ENCODE assay signal across 11 cellular contexts in genomic region chr2:28627722-28628480, GRCh38.
DNase-seq lines count a peak whose midpoint lies in the region; ATAC-seq and TF ChIP-seq lines count a peak whose summit lies in the region.
"Had no signal": no experiment of that assay in that cellular context is flagged by ENCODE, and none has a peak within 500 bp of the region (broad histone marks: within the 10 kb centered on the region; RNA-seq: fewer than 3 reads in every experiment).

No MANE protein-coding gene starts in this region.

- DNase-seq in GM23248 = peak; percentile 27
- peak; percentile 38 for DNase-seq in activated CD8-positive, alpha-beta T cell treated with anti-CD3 and anti-CD28 coated beads for 36 hours
- no peak for DNase-seq in Right ventricle myocardium inferior (ENCODE audit: missing footprints)
- DNase-seq in gastrocnemius medialis = peak; percentile 70 to 88
- no peak for DNase-seq in ecto neural progenitor cell (ENCODE audit: low spot score)
- DNase-seq in SHP77 (lab: John Stamatoyannopoulos, UW) = no peak
- no peak for DNase-seq in activated CD4-positive, alpha-beta T cell treated with anti-CD3 and anti-CD28 coated beads for 4 hours
- DNase-seq: DMS79, PC-9, WERI-Rb-1 had no signal

- H3K27me3 ChIP-seq in GM23248 (replicated peaks; ENCODE audit: insufficient read depth) (no peaks in the 10 kb centered on the region), gastrocnemius medialis (no peaks in the 10 kb centered on the region)

- H3K36me3 ChIP-seq in GM23248 (ENCODE audit: low read depth) = no peaks in the 10 kb centered on the region
- no peaks in the 10 kb centered on the region for H3K36me3 ChIP-seq in gastrocnemius medialis
- H3K36me3 ChIP-seq: WERI-Rb-1 had no signal

- no peaks in the 10 kb centered on the region for H4K20me1 ChIP-seq in GM23248 (ENCODE audit: insufficient read depth)

- in situ Hi-C loops in GM23248 (cut with MboI) = no loop called here
- in situ Hi-C loops in gastrocnemius medialis (cut with MboI; ENCODE audit: low sequenced_read_pairs in 4 of 4) = no loop called here

- peaks cover 13% of the 10 kb centered on the region for H3K4me1 ChIP-seq in GM23248 (ENCODE audit: insufficient read depth)
- H3K4me1 ChIP-seq in gastrocnemius medialis = peaks cover 49 to 70% of the 10 kb centered on the region in 2 donors

- POLR2A ChIA-PET in activated CD8-positive, alpha-beta T cell treated with anti-CD3 and anti-CD28 coated beads for 36 hours (lab: Charles Lee) = interaction anchor here (1.4 kb wide), 1 partner anchor 7 kb away, joined by 4 read pairs; no protein-coding TSS in a partner anchor

- CTCF ChIA-PET in activated CD8-positive, alpha-beta T cell treated with anti-CD3 and anti-CD28 coated beads for 36 hours (lab: Charles Lee) = interaction anchor here (1.4 kb wide), 1 partner anchor 34 kb away, joined by 5 read pairs; no protein-coding TSS in a partner anchor

- no peak overlapping the region for H3K4me2 ChIP-seq in GM23248 (ENCODE audit: unreplicated experiment)
- H3K4me2 ChIP-seq: PC-9 had no signal

- H3K79me2 ChIP-seq in GM23248 (ENCODE audit: insufficient read depth) = no peaks in the 10 kb centered on the region

- H3K4me3 ChIP-seq in GM23248 (no peak overlapping the region), gastrocnemius medialis (no peak overlapping the region)
- H3K4me3 ChIP-seq: PC-9 had no signal

- no peaks in the 10 kb centered on the region for H3K27me3 Mint-ChIP-seq in activated CD8-positive, alpha-beta T cell treated with anti-CD3 and anti-CD28 coated beads for 36 hours

- H3F3A ChIP-seq in GM23248 (ENCODE audit: insufficient read depth) = no peaks in the 10 kb centered on the region

- no peak for TF ChIP-seq CTCF in activated CD8-positive, alpha-beta T cell treated with anti-CD3 and anti-CD28 coated beads for 36 hours (IDR thresholded peaks at IDR 0.05)
- TF ChIP-seq CTCF in gastrocnemius medialis (IDR thresholded peaks at IDR 0.05 in 4 of 5, conservative IDR thresholded peaks at IDR 0.05 in 1 of 5) = no peak

- peaks cover 1% of the 10 kb centered on the region for H3K9me3 Mint-ChIP-seq in activated CD8-positive, alpha-beta T cell treated with anti-CD3 and anti-CD28 coated beads for 36 hours

- H3K27ac ChIP-seq in GM23248 (no peak overlapping the region), gastrocnemius medialis (peak overlapping the region; percentile 88 to 93 (median 91))
- H3K27ac ChIP-seq: PC-9, WERI-Rb-1 had no signal

- intact Hi-C loops in activated CD8-positive, alpha-beta T cell treated with anti-CD3 and anti-CD28 coated beads for 36 hours (cut with micrococcal nuclease) = no loop called here
- intact Hi-C loops in Right ventricle myocardium inferior (cut with DNase I) = loop anchor here (5.0 to 10.0 kb wide), 3 partner anchors 54 to 387 kb away; partner anchors contain the start of gene PPP1CB
- intact Hi-C loops in gastrocnemius medialis (cut with DNase I; ENCODE audit: low total_unique reads) = no loop called here

- H3K4me1 Mint-ChIP-seq in activated CD8-positive, alpha-beta T cell treated with anti-CD3 and anti-CD28 coated beads for 36 hours (ENCODE audit: low read depth) = peaks cover 53% of the 10 kb centered on the region

- peak overlapping the region; percentile 65 for H3K27ac Mint-ChIP-seq in activated CD8-positive, alpha-beta T cell treated with anti-CD3 and anti-CD28 coated beads for 36 hours

- 91 to 94% methylated on average over 5 of the region's 5 CpGs for WGBS in GM23248 (ENCODE audit: low coverage in 1 of 2, low lambda C conversion rate in 2 of 2, missing lambda C conversion rate in 2 of 2), 2 experiments

- H2AFZ ChIP-seq in GM23248 = no peak overlapping the region
- H2AFZ ChIP-seq: PC-9 had no signal

- H3K4me3 Mint-ChIP-seq in activated CD8-positive, alpha-beta T cell treated with anti-CD3 and anti-CD28 coated beads for 36 hours = no peak overlapping the region

- H3K36me3 Mint-ChIP-seq in activated CD8-positive, alpha-beta T cell treated with anti-CD3 and anti-CD28 coated beads for 36 hours (ENCODE audit: low read depth) = peaks cover under 1% of the 10 kb centered on the region

- H3K9me3 ChIP-seq in GM23248 (ENCODE audit: low read depth) = no peaks in the 10 kb centered on the region
- no peaks in the 10 kb centered on the region for H3K9me3 ChIP-seq in gastrocnemius medialis

- TF ChIP-seq POLR2A in gastrocnemius medialis (IDR thresholded peaks at IDR 0.05) = peak in 1 of 2 donors; percentile 14

- H3K9ac ChIP-seq in GM23248 = no peak overlapping the region

- H3K9me2 ChIP-seq in GM23248 (ENCODE audit: insufficient read depth) = no peaks in the 10 kb centered on the region

- peak; percentile 8 for ATAC-seq in activated CD8-positive, alpha-beta T cell treated with anti-CD3 and anti-CD28 coated beads for 36 hours
- ATAC-seq in Right ventricle myocardium inferior (peak; percentile 53), gastrocnemius medialis (peak; percentile 61 to 66), HG02840 (IDR thresholded peaks at IDR 0.05; ENCODE audit: low FRiP score, unreplicated experiment) (no peak)

Comparison
In these comparisons a context has a peak if more than half of its experiments do, and no peak if none do; other contexts are left out.
1. DNase-seq: peak in GM23248 (single experiment), activated CD8-positive, alpha-beta T cell treated with anti-CD3 and anti-CD28 coated beads for 36 hours (single experiment) and gastrocnemius medialis (2 of 2); none in Right ventricle myocardium inferior (single experiment), ecto neural progenitor cell (single experiment), SHP77 (0 of 2) and activated CD4-positive, alpha-beta T cell treated with anti-CD3 and anti-CD28 coated beads for 4 hours (0 of 2).